Comparison of ENCODE assay signal across 1 cellular context in genomic region chr9:21800931-21801682, GRCh38.
TF ChIP-seq lines count a peak whose summit lies in the region.

No MANE protein-coding gene starts in this region.

TF ChIP-seq in HEK293, 187 proteins besides CTCF, POLR2A, EP300 and RAD21 (continued from another document):
- no peak for TF ChIP-seq ZFHX2 (tag by site-specific recombination; conservative IDR thresholded peaks at IDR 0.05)
- TF ChIP-seq, protein P1, sequence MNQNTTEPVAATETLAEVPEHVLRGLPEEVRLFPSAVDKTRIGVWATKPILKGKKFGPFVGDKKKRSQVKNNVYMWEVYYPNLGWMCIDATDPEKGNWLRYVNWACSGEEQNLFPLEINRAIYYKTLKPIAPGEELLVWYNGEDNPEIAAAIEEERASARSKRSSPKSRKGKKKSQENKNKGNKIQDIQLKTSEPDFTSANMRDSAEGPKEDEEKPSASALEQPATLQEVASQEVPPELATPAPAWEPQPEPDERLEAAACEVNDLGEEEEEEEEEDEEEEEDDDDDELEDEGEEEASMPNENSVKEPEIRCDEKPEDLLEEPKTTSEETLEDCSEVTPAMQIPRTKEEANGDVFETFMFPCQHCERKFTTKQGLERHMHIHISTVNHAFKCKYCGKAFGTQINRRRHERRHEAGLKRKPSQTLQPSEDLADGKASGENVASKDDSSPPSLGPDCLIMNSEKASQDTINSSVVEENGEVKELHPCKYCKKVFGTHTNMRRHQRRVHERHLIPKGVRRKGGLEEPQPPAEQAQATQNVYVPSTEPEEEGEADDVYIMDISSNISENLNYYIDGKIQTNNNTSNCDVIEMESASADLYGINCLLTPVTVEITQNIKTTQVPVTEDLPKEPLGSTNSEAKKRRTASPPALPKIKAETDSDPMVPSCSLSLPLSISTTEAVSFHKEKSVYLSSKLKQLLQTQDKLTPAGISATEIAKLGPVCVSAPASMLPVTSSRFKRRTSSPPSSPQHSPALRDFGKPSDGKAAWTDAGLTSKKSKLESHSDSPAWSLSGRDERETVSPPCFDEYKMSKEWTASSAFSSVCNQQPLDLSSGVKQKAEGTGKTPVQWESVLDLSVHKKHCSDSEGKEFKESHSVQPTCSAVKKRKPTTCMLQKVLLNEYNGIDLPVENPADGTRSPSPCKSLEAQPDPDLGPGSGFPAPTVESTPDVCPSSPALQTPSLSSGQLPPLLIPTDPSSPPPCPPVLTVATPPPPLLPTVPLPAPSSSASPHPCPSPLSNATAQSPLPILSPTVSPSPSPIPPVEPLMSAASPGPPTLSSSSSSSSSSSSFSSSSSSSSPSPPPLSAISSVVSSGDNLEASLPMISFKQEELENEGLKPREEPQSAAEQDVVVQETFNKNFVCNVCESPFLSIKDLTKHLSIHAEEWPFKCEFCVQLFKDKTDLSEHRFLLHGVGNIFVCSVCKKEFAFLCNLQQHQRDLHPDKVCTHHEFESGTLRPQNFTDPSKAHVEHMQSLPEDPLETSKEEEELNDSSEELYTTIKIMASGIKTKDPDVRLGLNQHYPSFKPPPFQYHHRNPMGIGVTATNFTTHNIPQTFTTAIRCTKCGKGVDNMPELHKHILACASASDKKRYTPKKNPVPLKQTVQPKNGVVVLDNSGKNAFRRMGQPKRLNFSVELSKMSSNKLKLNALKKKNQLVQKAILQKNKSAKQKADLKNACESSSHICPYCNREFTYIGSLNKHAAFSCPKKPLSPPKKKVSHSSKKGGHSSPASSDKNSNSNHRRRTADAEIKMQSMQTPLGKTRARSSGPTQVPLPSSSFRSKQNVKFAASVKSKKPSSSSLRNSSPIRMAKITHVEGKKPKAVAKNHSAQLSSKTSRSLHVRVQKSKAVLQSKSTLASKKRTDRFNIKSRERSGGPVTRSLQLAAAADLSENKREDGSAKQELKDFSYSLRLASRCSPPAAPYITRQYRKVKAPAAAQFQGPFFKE (tag by site-specific recombination; IDR thresholded peaks at IDR 0.05; ENCODE audit: borderline replicate concordance) = no peak
- TF ChIP-seq, protein P2, sequence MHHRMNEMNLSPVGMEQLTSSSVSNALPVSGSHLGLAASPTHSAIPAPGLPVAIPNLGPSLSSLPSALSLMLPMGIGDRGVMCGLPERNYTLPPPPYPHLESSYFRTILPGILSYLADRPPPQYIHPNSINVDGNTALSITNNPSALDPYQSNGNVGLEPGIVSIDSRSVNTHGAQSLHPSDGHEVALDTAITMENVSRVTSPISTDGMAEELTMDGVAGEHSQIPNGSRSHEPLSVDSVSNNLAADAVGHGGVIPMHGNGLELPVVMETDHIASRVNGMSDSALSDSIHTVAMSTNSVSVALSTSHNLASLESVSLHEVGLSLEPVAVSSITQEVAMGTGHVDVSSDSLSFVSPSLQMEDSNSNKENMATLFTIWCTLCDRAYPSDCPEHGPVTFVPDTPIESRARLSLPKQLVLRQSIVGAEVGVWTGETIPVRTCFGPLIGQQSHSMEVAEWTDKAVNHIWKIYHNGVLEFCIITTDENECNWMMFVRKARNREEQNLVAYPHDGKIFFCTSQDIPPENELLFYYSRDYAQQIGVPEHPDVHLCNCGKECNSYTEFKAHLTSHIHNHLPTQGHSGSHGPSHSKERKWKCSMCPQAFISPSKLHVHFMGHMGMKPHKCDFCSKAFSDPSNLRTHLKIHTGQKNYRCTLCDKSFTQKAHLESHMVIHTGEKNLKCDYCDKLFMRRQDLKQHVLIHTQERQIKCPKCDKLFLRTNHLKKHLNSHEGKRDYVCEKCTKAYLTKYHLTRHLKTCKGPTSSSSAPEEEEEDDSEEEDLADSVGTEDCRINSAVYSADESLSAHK (tag by site-specific recombination; IDR thresholded peaks at IDR 0.05) = no peak
- TF ChIP-seq ZNF677 (tag by site-specific recombination; IDR thresholded peaks at IDR 0.05) = no peak
